19 cellular contexts compared by ENCODE assay signal in the genomic region with DNA sequence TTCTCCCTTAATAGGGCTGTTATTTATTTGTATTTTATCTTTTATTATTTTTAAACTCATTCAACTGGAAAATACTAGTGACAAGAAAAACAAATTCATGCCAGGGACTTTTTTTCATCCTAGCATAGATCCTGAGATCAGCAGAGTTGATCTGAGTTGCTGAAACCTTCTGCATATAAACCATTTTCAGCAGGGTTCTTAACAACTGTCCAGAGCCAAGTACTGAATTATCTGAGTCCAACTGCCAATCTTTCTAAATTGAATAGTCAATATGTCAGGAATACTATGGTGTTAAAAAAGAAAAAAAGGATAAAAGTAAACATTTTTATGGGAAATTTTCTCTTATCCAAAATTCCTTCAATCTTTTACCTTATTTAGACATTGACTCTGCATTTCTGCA. TPM values are rescaled to one million over a fixed set of nuclear protein-coding genes. Genes with fewer than 3 reads are reported as not detected.
A peak's percentile ranks its signal among the peaks of the same experiment; 100 is the strongest.
DNase-seq lines count a peak whose midpoint lies in the region; ATAC-seq, FAIRE-seq and TF ChIP-seq lines count a peak whose summit lies in the region.
"Had no signal": no experiment of that assay in that cellular context is flagged by ENCODE, and none has a peak within 500 bp of the region (broad histone marks: within the 10 kb centered on the region; RNA-seq: fewer than 3 reads in every experiment).

No MANE protein-coding gene starts in this region.

- CTCF ChIA-PET in activated CD4-positive, alpha-beta memory T cell treated with anti-CD3 and anti-CD28 coated beads for 36 hours (lab: Charles Lee) = no interaction called here

- peak; percentile 15 for DNase-seq in M059J (ENCODE audit: low read depth)
- no peak for DNase-seq in ascending aorta (ENCODE audit: low spot score in 2 of 2)
- no peak for DNase-seq in coronary artery (ENCODE audit: low spot score)
- DNase-seq in urothelium cell line (ENCODE audit: low spot score) = no peak
- DNase-seq in hepatic stellate cell (ENCODE audit: low spot score) = no peak
- DNase-seq in activated CD4-positive, alpha-beta memory T cell treated with anti-CD3 and anti-CD28 coated beads for 36 hours = no peak
- DNase-seq: C1 segment of cervical spinal cord; Calu3; CD4-positive, alpha-beta T cell; DMS 273 treated with DMSO at 0.1 percent for 48 hours had no signal

- H3K27ac Mint-ChIP-seq in activated CD4-positive, alpha-beta memory T cell treated with anti-CD3 and anti-CD28 coated beads for 36 hours = no peak overlapping the region
- H3K27ac Mint-ChIP-seq: B cell; CD4-positive, alpha-beta T cell; GM23338 had no signal

- no peaks in the 10 kb centered on the region for H3K27me3 ChIP-seq in ascending aorta

- H3K36me3 Mint-ChIP-seq in activated CD4-positive, alpha-beta memory T cell treated with anti-CD3 and anti-CD28 coated beads for 36 hours = no peaks in the 10 kb centered on the region

- intact Hi-C loops in ascending aorta (cut with DNase I) = no loop called here
- intact Hi-C loops in activated CD4-positive, alpha-beta memory T cell treated with anti-CD3 and anti-CD28 coated beads for 36 hours (cut with micrococcal nuclease) = no loop called here

- H3K27ac ChIP-seq in ascending aorta (peak overlapping the region; percentile 52 to 58), coronary artery (peak overlapping the region; percentile 41 to 76), temporal lobe (ENCODE audit: low read depth, low read length) (peak overlapping the region; percentile 80)

- POLR2A ChIA-PET in activated CD4-positive, alpha-beta memory T cell treated with anti-CD3 and anti-CD28 coated beads for 36 hours (lab: Charles Lee) = no interaction called here

- H3K4me3 Mint-ChIP-seq in activated CD4-positive, alpha-beta memory T cell treated with anti-CD3 and anti-CD28 coated beads for 36 hours = no peak overlapping the region
- H3K4me3 Mint-ChIP-seq: B cell; CD4-positive, alpha-beta T cell; GM23338 had no signal

- no peaks in the 10 kb centered on the region for H3K4me1 Mint-ChIP-seq in activated CD4-positive, alpha-beta memory T cell treated with anti-CD3 and anti-CD28 coated beads for 36 hours (ENCODE audit: low read depth)

- no peak for FAIRE-seq in urothelium cell line (lab: Jason Lieb, UNC)
- FAIRE-seq: GM18507 had no signal

- peaks cover 2 to 20% of the 10 kb centered on the region in 2 donors for H3K4me1 ChIP-seq in ascending aorta

- no peaks in the 10 kb centered on the region for H3K9me3 Mint-ChIP-seq in activated CD4-positive, alpha-beta memory T cell treated with anti-CD3 and anti-CD28 coated beads for 36 hours
- H3K9me3 Mint-ChIP-seq: CD4-positive, alpha-beta T cell had no signal

- ATAC-seq in GM21515 (IDR thresholded peaks at IDR 0.05; ENCODE audit: unreplicated experiment) = no peak

- no peak overlapping the region for H3K4me3 ChIP-seq in ascending aorta
- H3K4me3 ChIP-seq in coronary artery = no peak overlapping the region
- H3K4me3 ChIP-seq: GM23338 had no signal

- H3K27me3 Mint-ChIP-seq in activated CD4-positive, alpha-beta memory T cell treated with anti-CD3 and anti-CD28 coated beads for 36 hours = no peaks in the 10 kb centered on the region
- H3K27me3 Mint-ChIP-seq: B cell had no signal

- no peaks in the 10 kb centered on the region for H3K9me3 ChIP-seq in ascending aorta

- TF ChIP-seq CTCF in ascending aorta (IDR thresholded peaks at IDR 0.05) (no peak), coronary artery (IDR thresholded peaks at IDR 0.05) (no peak)

- no peaks in the 10 kb centered on the region for H3K36me3 ChIP-seq in ascending aorta

RNA-seq across cellular contexts. Expression of gene CDC42BPB, which starts 28.6 kb away (rescaled TPM):
- 20.1 and 26.9 TPM in 2 replicates for total RNA-seq in M059J (2014; rRNA removed; shearing (Covaris generic))
- total RNA-seq in ascending aorta = 96.5 TPM
- 84.3 TPM for total RNA-seq in temporal lobe
- total RNA-seq in activated CD4-positive, alpha-beta memory T cell treated with anti-CD3 and anti-CD28 coated beads for 36 hours = 1 to 10 TPM; 6.4 to 7.4 TPM

RNA-seq across cellular contexts. Expression of gene LBHD2, which starts 55.2 kb away (rescaled TPM):
- not detected in 2 replicates for total RNA-seq in M059J (2014; rRNA removed; shearing (Covaris generic))
- total RNA-seq in ascending aorta (not detected), temporal lobe (not detected)
- total RNA-seq in activated CD4-positive, alpha-beta memory T cell treated with anti-CD3 and anti-CD28 coated beads for 36 hours = not detected
- total RNA-seq: A172; B cell; Calu3; CD4-positive, alpha-beta T cell; Daoy; GM23338; H7; HT-29 had no signal
